Comparison of ENCODE assay signal across 1 cellular context in the genomic region with DNA sequence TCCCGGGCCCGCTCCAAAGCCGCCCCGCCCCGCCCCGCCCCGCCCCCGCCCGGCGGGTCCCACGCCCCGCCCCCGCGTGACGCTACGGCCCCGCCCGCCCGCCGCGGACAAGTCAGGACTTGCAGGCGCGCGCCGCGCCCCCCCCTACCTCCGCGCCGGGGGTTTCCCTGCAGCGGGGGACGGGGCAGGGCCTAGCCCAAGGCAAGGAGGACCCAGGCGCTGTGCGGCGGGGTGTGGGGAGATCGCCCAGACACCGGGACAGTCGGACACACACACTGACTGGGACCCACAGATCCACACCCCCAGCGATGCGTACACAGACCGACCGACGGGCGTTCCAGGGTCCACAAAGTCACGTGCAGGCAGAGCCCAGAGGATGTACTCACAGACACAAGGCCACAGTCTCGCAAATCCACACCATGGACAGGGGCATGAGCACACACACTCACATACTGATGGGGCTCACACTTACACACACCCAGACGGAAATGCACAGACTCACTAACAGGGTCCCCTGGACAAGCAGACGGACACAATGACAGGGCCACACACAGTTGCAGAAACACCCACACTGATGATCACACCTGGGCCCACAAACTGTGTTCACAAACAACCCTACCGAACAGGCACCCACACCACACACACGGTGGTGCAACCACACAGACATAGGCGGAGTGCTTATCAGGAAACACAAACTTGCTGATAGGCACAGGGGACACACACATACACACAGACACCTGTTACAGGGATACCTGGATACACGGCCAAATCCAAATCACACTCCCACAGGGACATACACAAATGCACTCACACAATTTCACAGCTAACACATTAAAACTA.
TF ChIP-seq lines count a peak whose summit lies in the region.

No MANE protein-coding gene starts in this region.

TF ChIP-seq in GM12878, 131 proteins besides CTCF, POLR2A, EP300 and RAD21 (continued from another document and continues in another):
- TF ChIP-seq TCF12 (IDR thresholded peaks at IDR 0.05; ENCODE audit: low read depth, low read length), result peak; percentile 87
- TF ChIP-seq, protein P1, sequence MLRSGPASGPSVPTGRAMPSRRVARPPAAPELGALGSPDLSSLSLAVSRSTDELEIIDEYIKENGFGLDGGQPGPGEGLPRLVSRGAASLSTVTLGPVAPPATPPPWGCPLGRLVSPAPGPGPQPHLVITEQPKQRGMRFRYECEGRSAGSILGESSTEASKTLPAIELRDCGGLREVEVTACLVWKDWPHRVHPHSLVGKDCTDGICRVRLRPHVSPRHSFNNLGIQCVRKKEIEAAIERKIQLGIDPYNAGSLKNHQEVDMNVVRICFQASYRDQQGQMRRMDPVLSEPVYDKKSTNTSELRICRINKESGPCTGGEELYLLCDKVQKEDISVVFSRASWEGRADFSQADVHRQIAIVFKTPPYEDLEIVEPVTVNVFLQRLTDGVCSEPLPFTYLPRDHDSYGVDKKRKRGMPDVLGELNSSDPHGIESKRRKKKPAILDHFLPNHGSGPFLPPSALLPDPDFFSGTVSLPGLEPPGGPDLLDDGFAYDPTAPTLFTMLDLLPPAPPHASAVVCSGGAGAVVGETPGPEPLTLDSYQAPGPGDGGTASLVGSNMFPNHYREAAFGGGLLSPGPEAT (IDR thresholded peaks at IDR 0.05; ENCODE audit: low read depth), result peak; percentile 55; the same call in 1 of the 2 replicates
- no peak for TF ChIP-seq RB1 (IDR thresholded peaks at IDR 0.05; ENCODE audit: borderline replicate concordance)
- TF ChIP-seq, protein P2, sequence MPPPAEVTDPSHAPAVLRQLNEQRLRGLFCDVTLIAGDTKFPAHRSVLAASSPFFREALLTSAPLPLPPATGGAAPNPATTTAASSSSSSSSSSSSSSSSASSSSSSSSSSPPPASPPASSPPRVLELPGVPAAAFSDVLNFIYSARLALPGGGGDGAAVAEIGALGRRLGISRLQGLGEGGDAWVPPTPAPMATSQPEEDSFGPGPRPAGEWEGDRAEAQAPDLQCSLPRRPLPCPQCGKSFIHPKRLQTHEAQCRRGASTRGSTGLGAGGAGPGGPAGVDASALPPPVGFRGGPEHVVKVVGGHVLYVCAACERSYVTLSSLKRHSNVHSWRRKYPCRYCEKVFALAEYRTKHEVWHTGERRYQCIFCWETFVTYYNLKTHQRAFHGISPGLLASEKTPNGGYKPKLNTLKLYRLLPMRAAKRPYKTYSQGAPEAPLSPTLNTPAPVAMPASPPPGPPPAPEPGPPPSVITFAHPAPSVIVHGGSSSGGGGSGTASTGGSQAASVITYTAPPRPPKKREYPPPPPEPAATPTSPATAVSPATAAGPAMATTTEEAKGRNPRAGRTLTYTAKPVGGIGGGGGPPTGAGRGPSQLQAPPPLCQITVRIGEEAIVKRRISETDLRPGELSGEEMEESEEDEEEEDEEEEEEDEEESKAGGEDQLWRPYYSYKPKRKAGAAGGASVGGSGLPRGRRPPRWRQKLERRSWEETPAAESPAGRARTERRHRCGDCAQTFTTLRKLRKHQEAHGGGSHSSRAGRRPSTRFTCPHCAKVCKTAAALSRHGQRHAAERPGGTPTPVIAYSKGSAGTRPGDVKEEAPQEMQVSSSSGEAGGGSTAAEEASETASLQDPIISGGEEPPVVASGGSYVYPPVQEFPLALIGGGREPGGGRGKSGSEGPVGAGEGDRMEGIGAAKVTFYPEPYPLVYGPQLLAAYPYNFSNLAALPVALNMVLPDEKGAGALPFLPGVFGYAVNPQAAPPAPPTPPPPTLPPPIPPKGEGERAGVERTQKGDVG (CRISPR knock-in tag; IDR thresholded peaks at IDR 0.05), result no peak
- no peak for TF ChIP-seq NRF1 (conservative IDR thresholded peaks at IDR 0.05; ENCODE audit: low read depth, low read length)
- no peak for TF ChIP-seq JUND (IDR thresholded peaks at IDR 0.05; ENCODE audit: low read depth, low read length)
- no peak for TF ChIP-seq ZBED1 (IDR thresholded peaks at IDR 0.05; ENCODE audit: borderline replicate concordance)
- TF ChIP-seq RCOR1 (conservative IDR thresholded peaks at IDR 0.05; ENCODE audit: low read depth, low read length), result no peak
- TF ChIP-seq FOS (IDR thresholded peaks at IDR 0.05; ENCODE audit: borderline replicate concordance, extremely low read depth, insufficient read length), result no peak
- TF ChIP-seq MXI1 (IDR thresholded peaks at IDR 0.05; ENCODE audit: low read depth, low read length), result peak; percentile 68
- TF ChIP-seq, protein P3, sequence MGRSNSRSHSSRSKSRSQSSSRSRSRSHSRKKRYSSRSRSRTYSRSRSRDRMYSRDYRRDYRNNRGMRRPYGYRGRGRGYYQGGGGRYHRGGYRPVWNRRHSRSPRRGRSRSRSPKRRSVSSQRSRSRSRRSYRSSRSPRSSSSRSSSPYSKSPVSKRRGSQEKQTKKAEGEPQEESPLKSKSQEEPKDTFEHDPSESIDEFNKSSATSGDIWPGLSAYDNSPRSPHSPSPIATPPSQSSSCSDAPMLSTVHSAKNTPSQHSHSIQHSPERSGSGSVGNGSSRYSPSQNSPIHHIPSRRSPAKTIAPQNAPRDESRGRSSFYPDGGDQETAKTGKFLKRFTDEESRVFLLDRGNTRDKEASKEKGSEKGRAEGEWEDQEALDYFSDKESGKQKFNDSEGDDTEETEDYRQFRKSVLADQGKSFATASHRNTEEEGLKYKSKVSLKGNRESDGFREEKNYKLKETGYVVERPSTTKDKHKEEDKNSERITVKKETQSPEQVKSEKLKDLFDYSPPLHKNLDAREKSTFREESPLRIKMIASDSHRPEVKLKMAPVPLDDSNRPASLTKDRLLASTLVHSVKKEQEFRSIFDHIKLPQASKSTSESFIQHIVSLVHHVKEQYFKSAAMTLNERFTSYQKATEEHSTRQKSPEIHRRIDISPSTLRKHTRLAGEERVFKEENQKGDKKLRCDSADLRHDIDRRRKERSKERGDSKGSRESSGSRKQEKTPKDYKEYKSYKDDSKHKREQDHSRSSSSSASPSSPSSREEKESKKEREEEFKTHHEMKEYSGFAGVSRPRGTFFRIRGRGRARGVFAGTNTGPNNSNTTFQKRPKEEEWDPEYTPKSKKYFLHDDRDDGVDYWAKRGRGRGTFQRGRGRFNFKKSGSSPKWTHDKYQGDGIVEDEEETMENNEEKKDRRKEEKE (IDR thresholded peaks at IDR 0.05), result no peak; the same call in 1 of the 2 replicates
- TF ChIP-seq NFIC (IDR thresholded peaks at IDR 0.05; ENCODE audit: low read depth, low read length), result no peak
- TF ChIP-seq CREM (IDR thresholded peaks at IDR 0.05; ENCODE audit: low read depth), result peak; percentile 52
- TF ChIP-seq SIN3A (IDR thresholded peaks at IDR 0.05; ENCODE audit: low read depth, low read length), result no peak
- TF ChIP-seq ATF7 (IDR thresholded peaks at IDR 0.05; ENCODE audit: low read depth), result no peak
- no peak for TF ChIP-seq SIX5 (IDR thresholded peaks at IDR 0.05; ENCODE audit: low read depth, low read length, severe bottlenecking)
- TF ChIP-seq, protein P4, sequence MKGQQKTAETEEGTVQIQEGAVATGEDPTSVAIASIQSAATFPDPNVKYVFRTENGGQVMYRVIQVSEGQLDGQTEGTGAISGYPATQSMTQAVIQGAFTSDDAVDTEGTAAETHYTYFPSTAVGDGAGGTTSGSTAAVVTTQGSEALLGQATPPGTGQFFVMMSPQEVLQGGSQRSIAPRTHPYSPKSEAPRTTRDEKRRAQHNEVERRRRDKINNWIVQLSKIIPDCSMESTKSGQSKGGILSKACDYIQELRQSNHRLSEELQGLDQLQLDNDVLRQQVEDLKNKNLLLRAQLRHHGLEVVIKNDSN (IDR thresholded peaks at IDR 0.05; ENCODE audit: borderline replicate concordance, extremely low read length, insufficient read depth, low read depth, low read length), result peak; percentile 85
- TF ChIP-seq, protein P5, sequence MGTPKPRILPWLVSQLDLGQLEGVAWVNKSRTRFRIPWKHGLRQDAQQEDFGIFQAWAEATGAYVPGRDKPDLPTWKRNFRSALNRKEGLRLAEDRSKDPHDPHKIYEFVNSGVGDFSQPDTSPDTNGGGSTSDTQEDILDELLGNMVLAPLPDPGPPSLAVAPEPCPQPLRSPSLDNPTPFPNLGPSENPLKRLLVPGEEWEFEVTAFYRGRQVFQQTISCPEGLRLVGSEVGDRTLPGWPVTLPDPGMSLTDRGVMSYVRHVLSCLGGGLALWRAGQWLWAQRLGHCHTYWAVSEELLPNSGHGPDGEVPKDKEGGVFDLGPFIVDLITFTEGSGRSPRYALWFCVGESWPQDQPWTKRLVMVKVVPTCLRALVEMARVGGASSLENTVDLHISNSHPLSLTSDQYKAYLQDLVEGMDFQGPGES (IDR thresholded peaks at IDR 0.05), result no peak
- no peak for TF ChIP-seq SREBF1 (IDR thresholded peaks at IDR 0.05; ENCODE audit: low read length)
- TF ChIP-seq, protein P6, sequence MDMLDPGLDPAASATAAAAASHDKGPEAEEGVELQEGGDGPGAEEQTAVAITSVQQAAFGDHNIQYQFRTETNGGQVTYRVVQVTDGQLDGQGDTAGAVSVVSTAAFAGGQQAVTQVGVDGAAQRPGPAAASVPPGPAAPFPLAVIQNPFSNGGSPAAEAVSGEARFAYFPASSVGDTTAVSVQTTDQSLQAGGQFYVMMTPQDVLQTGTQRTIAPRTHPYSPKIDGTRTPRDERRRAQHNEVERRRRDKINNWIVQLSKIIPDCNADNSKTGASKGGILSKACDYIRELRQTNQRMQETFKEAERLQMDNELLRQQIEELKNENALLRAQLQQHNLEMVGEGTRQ (IDR thresholded peaks at IDR 0.05; ENCODE audit: borderline replicate concordance, low read depth, low read length), result peak; percentile 34; the same call in 1 of the 2 replicates
- TF ChIP-seq FOXK2 (IDR thresholded peaks at IDR 0.05), result no peak
- no peak for TF ChIP-seq BCL11A (IDR thresholded peaks at IDR 0.05; ENCODE audit: low read depth, low read length)
- no peak for TF ChIP-seq STAT1 (conservative IDR thresholded peaks at IDR 0.05)
- no peak for TF ChIP-seq STAT3 (IDR thresholded peaks at IDR 0.05; ENCODE audit: low read depth, low read length)
- TF ChIP-seq, protein P7, sequence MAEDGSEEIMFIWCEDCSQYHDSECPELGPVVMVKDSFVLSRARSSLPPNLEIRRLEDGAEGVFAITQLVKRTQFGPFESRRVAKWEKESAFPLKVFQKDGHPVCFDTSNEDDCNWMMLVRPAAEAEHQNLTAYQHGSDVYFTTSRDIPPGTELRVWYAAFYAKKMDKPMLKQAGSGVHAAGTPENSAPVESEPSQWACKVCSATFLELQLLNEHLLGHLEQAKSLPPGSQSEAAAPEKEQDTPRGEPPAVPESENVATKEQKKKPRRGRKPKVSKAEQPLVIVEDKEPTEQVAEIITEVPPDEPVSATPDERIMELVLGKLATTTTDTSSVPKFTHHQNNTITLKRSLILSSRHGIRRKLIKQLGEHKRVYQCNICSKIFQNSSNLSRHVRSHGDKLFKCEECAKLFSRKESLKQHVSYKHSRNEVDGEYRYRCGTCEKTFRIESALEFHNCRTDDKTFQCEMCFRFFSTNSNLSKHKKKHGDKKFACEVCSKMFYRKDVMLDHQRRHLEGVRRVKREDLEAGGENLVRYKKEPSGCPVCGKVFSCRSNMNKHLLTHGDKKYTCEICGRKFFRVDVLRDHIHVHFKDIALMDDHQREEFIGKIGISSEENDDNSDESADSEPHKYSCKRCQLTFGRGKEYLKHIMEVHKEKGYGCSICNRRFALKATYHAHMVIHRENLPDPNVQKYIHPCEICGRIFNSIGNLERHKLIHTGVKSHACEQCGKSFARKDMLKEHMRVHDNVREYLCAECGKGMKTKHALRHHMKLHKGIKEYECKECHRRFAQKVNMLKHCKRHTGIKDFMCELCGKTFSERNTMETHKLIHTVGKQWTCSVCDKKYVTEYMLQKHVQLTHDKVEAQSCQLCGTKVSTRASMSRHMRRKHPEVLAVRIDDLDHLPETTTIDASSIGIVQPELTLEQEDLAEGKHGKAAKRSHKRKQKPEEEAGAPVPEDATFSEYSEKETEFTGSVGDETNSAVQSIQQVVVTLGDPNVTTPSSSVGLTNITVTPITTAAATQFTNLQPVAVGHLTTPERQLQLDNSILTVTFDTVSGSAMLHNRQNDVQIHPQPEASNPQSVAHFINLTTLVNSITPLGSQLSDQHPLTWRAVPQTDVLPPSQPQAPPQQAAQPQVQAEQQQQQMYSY (CRISPR knock-in tag; IDR thresholded peaks at IDR 0.05), result no peak
- 0 out of 2 replicates have a peak, but pooled peaks have one; percentile 17 for TF ChIP-seq ZNF217 (IDR thresholded peaks at IDR 0.05)
- no peak for TF ChIP-seq YY1 (IDR thresholded peaks at IDR 0.05; ENCODE audit: low read depth, low read length)
- TF ChIP-seq BMI1 (IDR thresholded peaks at IDR 0.05; ENCODE audit: borderline replicate concordance), result no peak
- TF ChIP-seq SREBF2 (IDR thresholded peaks at IDR 0.05; ENCODE audit: low read length), result no peak
- peak; percentile 77; the same call in 1 of the 2 replicates for TF ChIP-seq POLR2AphosphoS5 (IDR thresholded peaks at IDR 0.05; ENCODE audit: low read length)
- TF ChIP-seq, protein P8, sequence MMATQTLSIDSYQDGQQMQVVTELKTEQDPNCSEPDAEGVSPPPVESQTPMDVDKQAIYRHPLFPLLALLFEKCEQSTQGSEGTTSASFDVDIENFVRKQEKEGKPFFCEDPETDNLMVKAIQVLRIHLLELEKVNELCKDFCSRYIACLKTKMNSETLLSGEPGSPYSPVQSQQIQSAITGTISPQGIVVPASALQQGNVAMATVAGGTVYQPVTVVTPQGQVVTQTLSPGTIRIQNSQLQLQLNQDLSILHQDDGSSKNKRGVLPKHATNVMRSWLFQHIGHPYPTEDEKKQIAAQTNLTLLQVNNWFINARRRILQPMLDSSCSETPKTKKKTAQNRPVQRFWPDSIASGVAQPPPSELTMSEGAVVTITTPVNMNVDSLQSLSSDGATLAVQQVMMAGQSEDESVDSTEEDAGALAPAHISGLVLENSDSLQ (IDR thresholded peaks at IDR 0.05), result 0 out of 2 replicates have a peak, but pooled peaks have one; percentile 45
- no peak for TF ChIP-seq BRCA1 (IDR thresholded peaks at IDR 0.05; ENCODE audit: low read depth, low read length)
- peak; percentile 81; the same call in 1 of the 2 replicates for TF ChIP-seq CREB1 (IDR thresholded peaks at IDR 0.05; ENCODE audit: low read depth)
- TF ChIP-seq KAT2A (conservative IDR thresholded peaks at IDR 0.05; ENCODE audit: control insufficient read depth, low read depth, low read length), result no peak
- peak; percentile 90 to 97 for TF ChIP-seq BHLHE40 (IDR thresholded peaks at IDR 0.05; ENCODE audit: borderline replicate concordance in 1 of 2, low read depth in 2 of 2, low read length in 1 of 2)
- TF ChIP-seq ZNF274 (IDR thresholded peaks at IDR 0.05; ENCODE audit: insufficient read depth, insufficient read length), result no peak
- TF ChIP-seq, protein P9, sequence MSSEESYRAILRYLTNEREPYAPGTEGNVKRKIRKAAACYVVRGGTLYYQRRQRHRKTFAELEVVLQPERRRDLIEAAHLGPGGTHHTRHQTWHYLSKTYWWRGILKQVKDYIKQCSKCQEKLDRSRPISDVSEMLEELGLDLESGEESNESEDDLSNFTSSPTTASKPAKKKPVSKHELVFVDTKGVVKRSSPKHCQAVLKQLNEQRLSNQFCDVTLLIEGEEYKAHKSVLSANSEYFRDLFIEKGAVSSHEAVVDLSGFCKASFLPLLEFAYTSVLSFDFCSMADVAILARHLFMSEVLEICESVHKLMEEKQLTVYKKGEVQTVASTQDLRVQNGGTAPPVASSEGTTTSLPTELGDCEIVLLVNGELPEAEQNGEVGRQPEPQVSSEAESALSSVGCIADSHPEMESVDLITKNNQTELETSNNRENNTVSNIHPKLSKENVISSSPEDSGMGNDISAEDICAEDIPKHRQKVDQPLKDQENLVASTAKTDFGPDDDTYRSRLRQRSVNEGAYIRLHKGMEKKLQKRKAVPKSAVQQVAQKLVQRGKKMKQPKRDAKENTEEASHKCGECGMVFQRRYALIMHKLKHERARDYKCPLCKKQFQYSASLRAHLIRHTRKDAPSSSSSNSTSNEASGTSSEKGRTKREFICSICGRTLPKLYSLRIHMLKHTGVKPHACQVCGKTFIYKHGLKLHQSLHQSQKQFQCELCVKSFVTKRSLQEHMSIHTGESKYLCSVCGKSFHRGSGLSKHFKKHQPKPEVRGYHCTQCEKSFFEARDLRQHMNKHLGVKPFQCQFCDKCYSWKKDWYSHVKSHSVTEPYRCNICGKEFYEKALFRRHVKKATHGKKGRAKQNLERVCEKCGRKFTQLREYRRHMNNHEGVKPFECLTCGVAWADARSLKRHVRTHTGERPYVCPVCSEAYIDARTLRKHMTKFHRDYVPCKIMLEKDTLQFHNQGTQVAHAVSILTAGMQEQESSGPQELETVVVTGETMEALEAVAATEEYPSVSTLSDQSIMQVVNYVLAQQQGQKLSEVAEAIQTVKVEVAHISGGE (CRISPR knock-in tag; IDR thresholded peaks at IDR 0.05), result no peak
